13 cellular contexts compared by ENCODE assay signal in the genomic region with DNA sequence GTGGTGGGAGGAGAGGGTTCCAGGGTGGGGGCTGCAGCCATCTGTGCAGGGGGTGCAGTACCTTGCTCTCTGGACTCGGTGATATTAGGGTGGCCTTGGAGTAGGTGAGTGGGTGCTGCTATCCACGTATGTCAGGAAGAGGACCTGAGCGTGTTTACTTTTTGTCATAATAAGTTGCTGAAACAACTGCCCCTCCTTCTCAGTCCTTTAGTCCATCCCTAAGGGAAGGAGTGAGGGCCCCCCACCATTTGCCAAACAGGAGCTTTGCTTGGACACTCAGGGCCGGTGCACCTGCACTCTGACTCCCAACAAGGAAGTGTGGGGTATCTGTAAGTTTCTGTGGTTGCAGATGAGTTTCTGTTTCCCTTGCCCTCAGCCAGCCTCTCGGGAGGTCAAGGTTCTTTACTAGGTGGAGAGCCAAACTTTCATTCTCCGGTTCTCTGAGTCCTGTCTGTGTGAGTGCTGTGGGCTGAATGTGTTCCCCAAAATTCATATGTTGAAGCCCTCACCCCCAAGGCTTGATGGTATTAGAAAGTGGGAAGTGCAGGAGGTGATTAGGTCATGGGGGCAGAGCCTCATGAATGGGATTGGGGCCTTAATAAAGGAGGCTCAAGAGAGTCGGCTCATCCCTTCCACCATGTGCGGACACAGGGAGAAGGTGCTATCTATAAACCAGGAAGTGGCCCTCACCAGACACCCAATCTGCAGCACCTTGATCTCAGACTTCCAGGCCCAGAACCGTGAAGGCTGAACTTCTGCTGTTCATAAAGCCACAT. TPM values are rescaled to one million over a fixed set of nuclear protein-coding genes. Genes with fewer than 3 reads are reported as not detected.
DNase-seq lines count a peak whose midpoint lies in the region; ATAC-seq and TF ChIP-seq lines count a peak whose summit lies in the region.
"Had no signal": no experiment of that assay in that cellular context is flagged by ENCODE, and none has a peak within 500 bp of the region (broad histone marks: within the 10 kb centered on the region; RNA-seq: fewer than 3 reads in every experiment).

No MANE protein-coding gene starts in this region.

- no peaks in the 10 kb centered on the region for H3K4me1 ChIP-seq in Caco-2
- H3K4me1 ChIP-seq: lower lobe of right lung, upper lobe of right lung had no signal

- peak; percentile 99 for ATAC-seq in GM18517 (IDR thresholded peaks at IDR 0.05; ENCODE audit: unreplicated experiment)
- peak; percentile 95 for ATAC-seq in GM21447 (IDR thresholded peaks at IDR 0.05; ENCODE audit: unreplicated experiment)
- peak; percentile 89 for ATAC-seq in HG03196 (IDR thresholded peaks at IDR 0.05; ENCODE audit: unreplicated experiment)
- peak; percentile 64 for ATAC-seq in effector memory CD8-positive, alpha-beta T cell (replicated peaks)
- ATAC-seq: K562, upper lobe of right lung had no signal

- H3K27me3 Mint-ChIP-seq in effector memory CD8-positive, alpha-beta T cell: peaks cover 0 to under 1% of the 10 kb centered on the region in 2 donors
- H3K27me3 Mint-ChIP-seq in Caco-2 (ENCODE audit: insufficient read depth, unreplicated experiment): no peaks in the 10 kb centered on the region

- POLR2A ChIA-PET in Caco-2 (lab: Charles Lee): no interaction called here

- H3K4me1 Mint-ChIP-seq in effector memory CD8-positive, alpha-beta T cell (ENCODE audit: low read depth in 2 of 2): peaks cover 18 to 29% of the 10 kb centered on the region in 2 donors
- no peaks in the 10 kb centered on the region for H3K4me1 Mint-ChIP-seq in Caco-2 (ENCODE audit: low read depth, unreplicated experiment)

- H3K27ac Mint-ChIP-seq in effector memory CD8-positive, alpha-beta T cell: peak overlapping the region in 1 of 2 donors; percentile 77
- no peak overlapping the region for H3K27ac Mint-ChIP-seq in Caco-2 (ENCODE audit: unreplicated experiment)

- DNase-seq in effector memory CD8-positive, alpha-beta T cell: no peak
- DNase-seq in Caco-2 (no peak), Ammon's horn (ENCODE audit: low spot score) (no peak), NCI-H774 (lab: John Stamatoyannopoulos, UW) (no peak)
- DNase-seq in stimulated activated CD4-positive, alpha-beta T cell treated with anti-CD3 and anti-CD28 coated beads, Interleukin-15, amount 100 ng/mL, for 24 hours: no peak
- DNase-seq: GF-D8; lower lobe of right lung; stimulated activated CD4-positive, alpha-beta T cell treated with anti-CD3 and anti-CD28 coated beads, Interleukin-12 subunit alpha, Interleukin-12 subunit beta, amount 100 ng/mL, for 4 hours; upper lobe of right lung had no signal

- TF ChIP-seq CTCF in Caco-2 (IDR thresholded peaks at IDR 0.05; ENCODE audit: insufficient read depth in 1 of 2, low read depth in 1 of 2, low read length in 1 of 2, severe bottlenecking in 1 of 2, unreplicated experiment in 1 of 2): no peak

- no TSS peak for BruUV-seq in Caco-2 (replicated peaks; lab: Mats Ljungman, UMichigan)

- peaks cover 2% of the 10 kb centered on the region for H3K36me3 Mint-ChIP-seq in effector memory CD8-positive, alpha-beta T cell (ENCODE audit: insufficient read depth)
- H3K36me3 Mint-ChIP-seq in Caco-2 (ENCODE audit: insufficient read depth, unreplicated experiment): no peaks in the 10 kb centered on the region

- no peaks in the 10 kb centered on the region for H3K27me3 ChIP-seq in Caco-2 (replicated peaks; ENCODE audit: control insufficient read depth, insufficient read depth, low read length)
- H3K27me3 ChIP-seq: upper lobe of right lung had no signal

- CTCF ChIA-PET in Caco-2 (lab: Charles Lee): no interaction called here

- no peaks in the 10 kb centered on the region for H3K9me3 ChIP-seq in Caco-2
- H3K9me3 ChIP-seq: lower lobe of right lung, upper lobe of right lung had no signal

- peak overlapping the region in 1 of 2 donors; percentile 50 for H3K4me3 Mint-ChIP-seq in effector memory CD8-positive, alpha-beta T cell
- no peak overlapping the region for H3K4me3 Mint-ChIP-seq in Caco-2 (ENCODE audit: unreplicated experiment)

- H3K9me3 Mint-ChIP-seq in effector memory CD8-positive, alpha-beta T cell: no peaks in the 10 kb centered on the region
- no peaks in the 10 kb centered on the region for H3K9me3 Mint-ChIP-seq in Caco-2 (ENCODE audit: unreplicated experiment)

- no peaks in the 10 kb centered on the region for H3K36me3 ChIP-seq in Caco-2 (ENCODE audit: control insufficient read depth, insufficient read depth, low read length)
- H3K36me3 ChIP-seq: lower lobe of right lung, upper lobe of right lung had no signal

- no peak overlapping the region for H3K4me3 ChIP-seq in Caco-2 (ENCODE audit: low read depth, low read length)
- H3K4me3 ChIP-seq: K562, lower lobe of right lung, upper lobe of right lung had no signal

- intact Hi-C loops in Caco-2 (cut with micrococcal nuclease; ENCODE audit: unreplicated experiment): no loop called here

RNA-seq across cellular contexts. Expression of a gene that starts 19.7 kb away (rescaled TPM):
- not detected in 2 replicates for total RNA-seq in Caco-2 (2022)
- total RNA-seq: K562 had no signal

RNA-seq across cellular contexts. Expression of a gene that starts 54.6 kb away (rescaled TPM):
- not detected in 2 replicates for total RNA-seq in Caco-2 (2022)
- total RNA-seq: K562, lower lobe of right lung, upper lobe of right lung had no signal
